In genomic region chr6:110265273-110265672, GRCh38 we compare ENCODE assay signal across 18 cellular contexts.
DNase-seq lines count a peak whose midpoint lies in the region; ATAC-seq and TF ChIP-seq lines count a peak whose summit lies in the region.
"Had no signal": no experiment of that assay in that cellular context is flagged by ENCODE, and none has a peak within 500 bp of the region (broad histone marks: within the 10 kb centered on the region; RNA-seq: fewer than 3 reads in every experiment).

No MANE protein-coding gene starts in this region.

- no peak overlapping the region for H3K4me3 Mint-ChIP-seq in activated T-helper 17 cell treated with anti-CD3 and anti-CD28 coated beads, Interleukin-2, amount 50 U/mL, for 72 hours
- H3K4me3 Mint-ChIP-seq in activated CD8-positive, alpha-beta T cell treated with anti-CD3 and anti-CD28 coated beads, Interleukin-2, amount 10 ng/mL, durations not matched to agents 7 days and 5 days, result no peak overlapping the region
- H3K4me3 Mint-ChIP-seq: CD8-positive, alpha-beta memory T cell; HFFc6 had no signal

- H3F3A ChIP-seq in PC-3 (ENCODE audit: low read length, unreplicated experiment), result no peaks in the 10 kb centered on the region

- H3K9me3 ChIP-seq in PC-3 (ENCODE audit: low read length), result no peaks in the 10 kb centered on the region
- H3K9me3 ChIP-seq: BLaER1, Caco-2 had no signal

- ATAC-seq in GM18858 (IDR thresholded peaks at IDR 0.05; ENCODE audit: unreplicated experiment) (peak; percentile 42), GM21723 (IDR thresholded peaks at IDR 0.05; ENCODE audit: unreplicated experiment) (peak; percentile 62), GM21526 (IDR thresholded peaks at IDR 0.05; ENCODE audit: low FRiP score, unreplicated experiment) (no peak), GM18867 (IDR thresholded peaks at IDR 0.05; ENCODE audit: unreplicated experiment) (no peak), PC-3 (no peak)
- ATAC-seq in activated T-helper 17 cell treated with anti-CD3 and anti-CD28 coated beads, Interleukin-2, amount 50 U/mL, for 72 hours (replicated peaks), result peak; percentile 35
- no peak for ATAC-seq in activated CD8-positive, alpha-beta T cell treated with anti-CD3 and anti-CD28 coated beads, Interleukin-2, amount 10 ng/mL, durations not matched to agents 7 days and 5 days
- ATAC-seq: HepG2 had no signal

- no peaks in the 10 kb centered on the region for H3K36me3 ChIP-seq in PC-3 (ENCODE audit: low read depth, low read length)
- H3K36me3 ChIP-seq: BLaER1 had no signal

- no peak for TF ChIP-seq CTCF in GM10248 (IDR thresholded peaks at IDR 0.05; ENCODE audit: control extremely low read depth, extremely low read depth, low read depth, missing control alignments)
- TF ChIP-seq CTCF in PC-3 (conservative IDR thresholded peaks at IDR 0.05; ENCODE audit: low read depth, low read length), result no peak

- CTCF ChIA-PET in GM10248 (lab: Yijun Ruan, JAX) (no interaction called here), PC-3 (lab: Charles Lee) (no interaction called here)
- CTCF ChIA-PET in activated CD8-positive, alpha-beta T cell treated with anti-CD3 and anti-CD28 coated beads, Interleukin-2, amount 10 ng/mL, durations not matched to agents 7 days and 5 days (lab: Charles Lee), result no interaction called here

- no peaks in the 10 kb centered on the region for H3K4me1 Mint-ChIP-seq in activated T-helper 17 cell treated with anti-CD3 and anti-CD28 coated beads, Interleukin-2, amount 50 U/mL, for 72 hours
- no peaks in the 10 kb centered on the region for H3K4me1 Mint-ChIP-seq in activated CD8-positive, alpha-beta T cell treated with anti-CD3 and anti-CD28 coated beads, Interleukin-2, amount 10 ng/mL, durations not matched to agents 7 days and 5 days (ENCODE audit: low read depth)
- H3K4me1 Mint-ChIP-seq: CD8-positive, alpha-beta memory T cell had no signal

- no peak overlapping the region for H3K4me3 ChIP-seq in PC-3 (ENCODE audit: low read length)
- H3K4me3 ChIP-seq: BLaER1 had no signal

- H3K36me3 Mint-ChIP-seq in activated T-helper 17 cell treated with anti-CD3 and anti-CD28 coated beads, Interleukin-2, amount 50 U/mL, for 72 hours (ENCODE audit: low read depth), result no peaks in the 10 kb centered on the region
- no peaks in the 10 kb centered on the region for H3K36me3 Mint-ChIP-seq in activated CD8-positive, alpha-beta T cell treated with anti-CD3 and anti-CD28 coated beads, Interleukin-2, amount 10 ng/mL, durations not matched to agents 7 days and 5 days (ENCODE audit: low read depth)

- H3K27ac Mint-ChIP-seq in activated T-helper 17 cell treated with anti-CD3 and anti-CD28 coated beads, Interleukin-2, amount 50 U/mL, for 72 hours, result no peak overlapping the region
- no peak overlapping the region for H3K27ac Mint-ChIP-seq in activated CD8-positive, alpha-beta T cell treated with anti-CD3 and anti-CD28 coated beads, Interleukin-2, amount 10 ng/mL, durations not matched to agents 7 days and 5 days
- H3K27ac Mint-ChIP-seq: CD8-positive, alpha-beta memory T cell; HFFc6 had no signal

- no TSS peak for BruUV-seq in PC-3 (replicated peaks; lab: Mats Ljungman, UMichigan)

- H2AFZ ChIP-seq in PC-3 (ENCODE audit: low read length), result no peak overlapping the region

- peaks cover 6% of the 10 kb centered on the region; the same call in 1 of the 2 replicates for H3K27me3 ChIP-seq in PC-3 (ENCODE audit: low read length)
- H3K27me3 ChIP-seq: BLaER1 had no signal

- H3K4me1 ChIP-seq in PC-3 (ENCODE audit: insufficient read depth, low read length), result no peaks in the 10 kb centered on the region
- H3K4me1 ChIP-seq: BLaER1, Caco-2 had no signal

- H4K20me1 ChIP-seq in PC-3 (ENCODE audit: low read length), result no peaks in the 10 kb centered on the region
- H4K20me1 ChIP-seq: BLaER1 had no signal

- H3K9me3 Mint-ChIP-seq in activated T-helper 17 cell treated with anti-CD3 and anti-CD28 coated beads, Interleukin-2, amount 50 U/mL, for 72 hours, result no peaks in the 10 kb centered on the region
- no peaks in the 10 kb centered on the region for H3K9me3 Mint-ChIP-seq in activated CD8-positive, alpha-beta T cell treated with anti-CD3 and anti-CD28 coated beads, Interleukin-2, amount 10 ng/mL, durations not matched to agents 7 days and 5 days (ENCODE audit: insufficient read depth)
- H3K9me3 Mint-ChIP-seq: HFFc6 had no signal

- intact Hi-C loops in PC-3 (cut with micrococcal nuclease), result no loop called here

- H3K27me3 Mint-ChIP-seq in activated T-helper 17 cell treated with anti-CD3 and anti-CD28 coated beads, Interleukin-2, amount 50 U/mL, for 72 hours, result no peaks in the 10 kb centered on the region
- peaks cover 2% of the 10 kb centered on the region for H3K27me3 Mint-ChIP-seq in activated CD8-positive, alpha-beta T cell treated with anti-CD3 and anti-CD28 coated beads, Interleukin-2, amount 10 ng/mL, durations not matched to agents 7 days and 5 days (ENCODE audit: low read depth)

- no peak overlapping the region for H3K27ac ChIP-seq in PC-3 (ENCODE audit: low read length)
- H3K27ac ChIP-seq: BLaER1, KMS-11 had no signal

- H3K9me2 ChIP-seq in PC-3 (replicated peaks; ENCODE audit: low read length), result no peaks in the 10 kb centered on the region

- H3K79me2 ChIP-seq in PC-3 (ENCODE audit: low read length), result no peaks in the 10 kb centered on the region

- POLR2A ChIA-PET in GM10248 (lab: Yijun Ruan, JAX) (no interaction called here), PC-3 (lab: Charles Lee; ENCODE audit: unreplicated experiment) (no interaction called here)
- POLR2A ChIA-PET in activated CD8-positive, alpha-beta T cell treated with anti-CD3 and anti-CD28 coated beads, Interleukin-2, amount 10 ng/mL, durations not matched to agents 7 days and 5 days (lab: Charles Lee), result no interaction called here

- no peak overlapping the region for H3K9ac ChIP-seq in PC-3 (ENCODE audit: low read length)
- H3K9ac ChIP-seq: BLaER1, KMS-11 had no signal

- DNase-seq in GM10248 (ENCODE audit: extremely low spot score) (peak; percentile 12), PC-3 (no peak)
- no peak for DNase-seq in activated CD8-positive, alpha-beta T cell treated with anti-CD3 and anti-CD28 coated beads, Interleukin-2, amount 10 ng/mL, durations not matched to agents 7 days and 5 days
- DNase-seq: 8988T; AML-193; Caco-2; CD8-positive, alpha-beta memory T cell; GF-D8; HCEC 1CT; HFFc6 had no signal

- no peak overlapping the region for H3K4me2 ChIP-seq in PC-3 (ENCODE audit: low read length)
- H3K4me2 ChIP-seq: BLaER1, KMS-11 had no signal

Comparison
In these comparisons a context has a peak if more than half of its experiments do, and no peak if none do; other contexts are left out.
1. ATAC-seq: peak in GM18858 (single experiment), GM21723 (single experiment) and activated T-helper 17 cell treated with anti-CD3 and anti-CD28 coated beads, Interleukin-2, amount 50 U/mL, for 72 hours (single experiment); none in GM21526 (single experiment), GM18867 (single experiment), activated CD8-positive, alpha-beta T cell treated with anti-CD3 and anti-CD28 coated beads, Interleukin-2, amount 10 ng/mL, durations not matched to agents 7 days and 5 days (single experiment) and PC-3 (single experiment).